17 cellular contexts compared by ENCODE assay signal in genomic region chr7:23062452-23062851, GRCh38. TPM values are rescaled to one million over a fixed set of nuclear protein-coding genes. Genes with fewer than 3 reads are reported as not detected.
DNase-seq lines count a peak whose midpoint lies in the region; ATAC-seq, FAIRE-seq and TF ChIP-seq lines count a peak whose summit lies in the region.
"Had no signal": no experiment of that assay in that cellular context is flagged by ENCODE, and none has a peak within 500 bp of the region (broad histone marks: within the 10 kb centered on the region; RNA-seq: fewer than 3 reads in every experiment).

No MANE protein-coding gene starts in this region.

- peak; percentile 94 for ATAC-seq in omental fat pad (ENCODE audit: low FRiP score)
- ATAC-seq: T-cell had no signal

- no peaks in the 10 kb centered on the region for H3K4me1 ChIP-seq in kidney (ENCODE audit: control insufficient read depth in 1 of 2, insufficient read depth in 1 of 2, low read depth in 1 of 2, low read length in 2 of 2)

- no peaks in the 10 kb centered on the region for H3K9me3 ChIP-seq in kidney (ENCODE audit: control insufficient read depth in 1 of 2, low read length in 2 of 2)
- H3K9me3 ChIP-seq: right atrium auricular region had no signal

- no peaks in the 10 kb centered on the region for H3K36me3 ChIP-seq in kidney (ENCODE audit: control insufficient read depth in 1 of 2, insufficient read depth in 2 of 2, low read length in 2 of 2)
- H3K36me3 ChIP-seq: brain microvascular endothelial cell, right atrium auricular region had no signal

- no peak overlapping the region for H3K27ac ChIP-seq in kidney (ENCODE audit: low read depth in 2 of 2, low read length in 2 of 2)
- H3K27ac ChIP-seq: brain microvascular endothelial cell, right atrium auricular region had no signal

- intact Hi-C loops in kidney (cut with DNase I) = no loop called here
- intact Hi-C loops in posterior vena cava (cut with DNase I) = no loop called here

- FAIRE-seq in kidney (lab: Jason Lieb, UNC) = no peak

- no peak for TF ChIP-seq POLR2A in NB4 (IDR thresholded peaks at IDR 0.05; ENCODE audit: extremely low read depth, insufficient read length)

- TF ChIP-seq CTCF in NB4 (IDR thresholded peaks at IDR 0.05; ENCODE audit: low read depth, low read length) = no peak
- no peak for TF ChIP-seq CTCF in cardiac fibroblast (IDR thresholded peaks at IDR 0.05; ENCODE audit: low read depth, low read length)
- no peak for TF ChIP-seq CTCF in omental fat pad (IDR thresholded peaks at IDR 0.05)
- TF ChIP-seq CTCF in GM13976 (IDR thresholded peaks at IDR 0.05; ENCODE audit: borderline replicate concordance, control extremely low read depth, extremely low read depth, insufficient read depth, missing control alignments) = no peak
- no peak for TF ChIP-seq CTCF in kidney (IDR thresholded peaks at IDR 0.05; ENCODE audit: borderline replicate concordance, extremely low read depth, insufficient read depth)

- in situ Hi-C loops in GM13976 (cut with MboI; ENCODE audit: low sequenced_read_pairs, unreplicated experiment) = loop anchor here (10.0 kb wide), 1 partner anchor 328 kb away; no protein-coding TSS in a partner anchor

- peak; percentile 93 for DNase-seq in Daoy (ENCODE audit: low read depth)
- DNase-seq in NB4 (ENCODE audit: low read depth) = peak; percentile 38
- DNase-seq in cardiac fibroblast (ENCODE audit: low read depth in 2 of 2) = peak; percentile 27 to 68
- DNase-seq in omental fat pad (ENCODE audit: low spot score) = peak; percentile 27
- no peak for DNase-seq in GM13976 (ENCODE audit: low spot score)
- DNase-seq in kidney = no peak
- DNase-seq in posterior vena cava (ENCODE audit: low spot score) = no peak
- DNase-seq in NCI-H2107 treated with DMSO at 0.1 percent for 48 hours (lab: John Stamatoyannopoulos, UW; ENCODE audit: unreplicated experiment) = no peak
- DNase-seq: activated B cell treated with CpG ODN at 0.5 μM for 24 hours; activated naive CD4-positive, alpha-beta T cell; brain microvascular endothelial cell; DND-41; NCI-H2029; NCI-H526 treated with DMSO at 0.1 percent for 48 hours; stimulated activated CD4-positive, alpha-beta T cell treated with anti-CD3 and anti-CD28 coated beads, Interleukin-4, amount 100 ng/mL, for 1 hour; T-cell had no signal

- no peak overlapping the region for H3K9ac ChIP-seq in kidney (ENCODE audit: low read length in 2 of 2)

- no peak overlapping the region for H3K4me3 ChIP-seq in NB4 (ENCODE audit: low read depth, low read length)
- H3K4me3 ChIP-seq in cardiac fibroblast (replicated peaks in 1 of 2; ENCODE audit: low read depth in 2 of 2, low read length in 2 of 2) = no peak overlapping the region
- no peak overlapping the region for H3K4me3 ChIP-seq in kidney (ENCODE audit: low read length in 2 of 2)
- H3K4me3 ChIP-seq: right atrium auricular region had no signal

RNA-seq across cellular contexts. Expression of gene KLHL7, which starts 43.1 kb away (rescaled TPM):
- 101 and 119 TPM in 2 replicates for total RNA-seq in Daoy (2014; rRNA removed; shearing (Covaris generic))
- 10 to 100 TPM; 19.3 to 51.7 (median 24.9) TPM for total RNA-seq in omental fat pad
- 20.6 TPM for total RNA-seq in kidney
- polyA plus RNA-seq in kidney (ENCODE audit: insufficient read depth, low read depth, low replicate concordance) = 13.3 TPM
- 10 to 100 TPM; 26.0 to 28.6 TPM for total RNA-seq in posterior vena cava

RNA-seq across cellular contexts. Expression of gene HYCC1, which starts 48.5 kb away (rescaled TPM):
- total RNA-seq in Daoy (2014; rRNA removed; shearing (Covaris generic)) = 186 and 202 TPM in 2 replicates
- total RNA-seq in omental fat pad = 100 to 1,000 TPM in 1 of 4 donors, 10 to 100 TPM in 3; 46.1 to 107 (median 65.2) TPM
- 22.6 TPM for total RNA-seq in kidney
- 2.2 TPM for polyA plus RNA-seq in kidney (ENCODE audit: insufficient read depth, low read depth, low replicate concordance)
- 100 to 1,000 TPM in 1 of 2 donors, 10 to 100 TPM in 1; 76.4 to 112 TPM for total RNA-seq in posterior vena cava

Comparison
In these comparisons a context has a peak if more than half of its experiments do, and no peak if none do; other contexts are left out.
1. DNase-seq: peak in Daoy (single experiment), NB4 (single experiment), cardiac fibroblast (2 of 2) and omental fat pad (single experiment); none in GM13976 (single experiment), kidney (single experiment), posterior vena cava (single experiment) and NCI-H2107 treated with DMSO at 0.1 percent for 48 hours (single experiment).